In the genomic region with DNA sequence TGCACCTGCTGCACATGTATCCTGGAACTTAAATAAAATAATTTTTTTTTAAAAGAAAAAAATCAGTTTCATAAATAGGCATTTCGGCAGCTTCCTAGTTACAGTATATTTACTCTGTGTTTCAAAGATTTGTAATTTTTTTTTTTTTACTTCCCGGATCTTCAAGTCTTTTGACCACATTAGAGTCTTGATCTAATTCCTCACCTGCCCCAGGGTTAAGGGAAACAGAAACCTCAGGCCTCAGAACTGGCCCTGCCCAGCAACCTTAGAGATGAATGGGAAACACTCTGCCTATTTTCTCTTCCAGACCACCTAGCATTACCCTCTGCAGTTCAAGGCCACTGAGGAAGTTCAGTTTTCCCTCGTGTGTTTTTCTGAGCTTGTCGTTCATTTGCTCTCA, we compare ENCODE assay signal across 25 cellular contexts.
A peak's percentile ranks its signal among the peaks of the same experiment; 100 is the strongest.
DNase-seq lines count a peak whose midpoint lies in the region; ATAC-seq, FAIRE-seq and TF ChIP-seq lines count a peak whose summit lies in the region.
"Had no signal": no experiment of that assay in that cellular context is flagged by ENCODE, and none has a peak within 500 bp of the region (broad histone marks: within the 10 kb centered on the region; RNA-seq: fewer than 3 reads in every experiment).

No MANE protein-coding gene starts in this region.

- H2AK5ac ChIP-seq in H1 (ENCODE audit: low read depth, low read length), result no peak overlapping the region

- H3K9ac ChIP-seq in H1 (replicated peaks in 1 of 4; ENCODE audit: extremely low read depth in 1 of 4, low read depth in 3 of 4, low read length in 3 of 4), result no peak overlapping the region
- H3K9ac ChIP-seq: BLaER1 treated with 17β-estradiol and CSF1 and Interleukin-3, amounts not matched to agents 10 nM and 100 nM had no signal

- no peak overlapping the region for H3K23ac ChIP-seq in H1 (ENCODE audit: insufficient read length)

- H4K20me1 ChIP-seq in H1 (replicated peaks in 1 of 2; ENCODE audit: control insufficient read depth in 1 of 2, insufficient read depth in 2 of 2, low read length in 2 of 2), result no peaks in the 10 kb centered on the region
- H4K20me1 ChIP-seq: BLaER1 treated with 17β-estradiol and CSF1 and Interleukin-3, amounts not matched to agents 10 nM and 100 nM had no signal

- H2BK12ac ChIP-seq in H1 (ENCODE audit: low read depth, low read length), result no peak overlapping the region

- ATAC-seq in CD4-positive, alpha-beta T cell (ENCODE audit: poor library complexity), result peak; percentile 62
- no peak for ATAC-seq in GM21529 (IDR thresholded peaks at IDR 0.05; ENCODE audit: unreplicated experiment)
- ATAC-seq: GM12878, HCT116 had no signal

- H2BK15ac ChIP-seq in H1 (ENCODE audit: low read length), result no peak overlapping the region

- no peak overlapping the region for H2BK20ac ChIP-seq in H1 (ENCODE audit: low read length)

- H3K18ac ChIP-seq in H1 (ENCODE audit: extremely low read depth, low read length), result no peak overlapping the region; the same call in 1 of the 2 replicates

- no peaks in the 10 kb centered on the region for H3K79me2 ChIP-seq in H1 (ENCODE audit: control insufficient read depth in 1 of 2, insufficient read depth in 2 of 2, low read length in 2 of 2)

- no peaks in the 10 kb centered on the region for H3K27me3 Mint-ChIP-seq in CD4-positive, alpha-beta T cell

- no peak for TF ChIP-seq EP300 in H1 (IDR thresholded peaks at IDR 0.05; ENCODE audit: borderline replicate concordance in 1 of 2, low read depth in 2 of 2, low read length in 2 of 2)

- no peaks in the 10 kb centered on the region for H3K9me3 Mint-ChIP-seq in CD4-positive, alpha-beta T cell
- H3K9me3 Mint-ChIP-seq: CD8-positive, alpha-beta memory T cell had no signal

- no peaks in the 10 kb centered on the region for H3K36me3 Mint-ChIP-seq in CD4-positive, alpha-beta T cell (ENCODE audit: low read depth)
- H3K36me3 Mint-ChIP-seq: CD8-positive, alpha-beta memory T cell had no signal

- no peak overlapping the region for H2AFZ ChIP-seq in H1 (ENCODE audit: low read length)
- H2AFZ ChIP-seq: PC-9 had no signal

- no peak overlapping the region for H3K4me2 ChIP-seq in H1 (ENCODE audit: insufficient read depth in 1 of 2, low read depth in 2 of 2, low read length in 2 of 2)
- H3K4me2 ChIP-seq: PC-9 had no signal

- H3K27ac Mint-ChIP-seq in CD4-positive, alpha-beta T cell, result peak overlapping the region; percentile 21

- H3K4me3 ChIP-seq in H1 (ENCODE audit: extremely low read depth in 1 of 4, insufficient read depth in 2 of 4, low read depth in 3 of 4, low read length in 4 of 4) (no peak overlapping the region), left ventricle myocardium inferior (no peak overlapping the region)
- H3K4me3 ChIP-seq: BLaER1 treated with 17β-estradiol and CSF1 and Interleukin-3, amounts not matched to agents 10 nM and 100 nM; GM12878; PC-9 had no signal

- no peak overlapping the region for H3K14ac ChIP-seq in H1 (ENCODE audit: insufficient read length)

- no peak for TF ChIP-seq CTCF in CD4-positive, alpha-beta T cell (IDR thresholded peaks at IDR 0.05)
- TF ChIP-seq CTCF in H1 (IDR thresholded peaks at IDR 0.05; ENCODE audit: control extremely low read depth in 1 of 3, insufficient read depth in 1 of 3, low read depth in 1 of 3, low read length in 3 of 3) (no peak), left ventricle myocardium inferior (IDR thresholded peaks at IDR 0.05; ENCODE audit: borderline replicate concordance) (no peak)

- H3K23me2 ChIP-seq in H1 (ENCODE audit: low read depth, low read length), result no peaks in the 10 kb centered on the region

- peaks cover 12 to 28% (median 19%) of the 10 kb centered on the region in 4 experiments for H3K4me1 ChIP-seq in H1 (replicated peaks in 1 of 4; ENCODE audit: control insufficient read depth in 3 of 4, insufficient read depth in 4 of 4, low read length in 3 of 4)
- H3K4me1 ChIP-seq in left ventricle myocardium inferior, result no peaks in the 10 kb centered on the region

- peaks cover 17% of the 10 kb centered on the region for H3K4me1 Mint-ChIP-seq in CD4-positive, alpha-beta T cell (ENCODE audit: low read depth)

- no peak for TF ChIP-seq POLR2A in H1 (IDR thresholded peaks at IDR 0.05; ENCODE audit: control extremely low read depth in 1 of 2, low read depth in 2 of 2, low read length in 2 of 2)

- H2BK120ac ChIP-seq in H1 (replicated peaks; ENCODE audit: low read depth, low read length), result peak overlapping the region; percentile 18

- no peak overlapping the region for H3K27ac ChIP-seq in CD4-positive, alpha-beta T cell (ENCODE audit: low read depth, low read length)
- no peak overlapping the region for H3K27ac ChIP-seq in H1 (ENCODE audit: low read depth, low read length)
- H3K27ac ChIP-seq in left ventricle myocardium inferior (replicated peaks), result no peak overlapping the region
- H3K27ac ChIP-seq: BLaER1 treated with 17β-estradiol and CSF1 and Interleukin-3, amounts not matched to agents 10 nM and 100 nM; PC-9 had no signal

- DNase-seq in NCI-H510A treated with DMSO at 0.1 percent for 48 hours (lab: John Stamatoyannopoulos, UW) (peak; percentile 13), NCI-H510A (lab: John Stamatoyannopoulos, UW) (no peak), NCI-H748 (lab: John Stamatoyannopoulos, UW; ENCODE audit: unreplicated experiment) (peak; percentile 38), H1 (ENCODE audit: low read depth in 1 of 2, low spot score in 2 of 2) (no peak), left ventricle myocardium inferior (no peak)
- DNase-seq in CD4-positive, alpha-beta T cell, result no peak
- DNase-seq: 8988T, DMS79, GOT3, KG1, NCI-H1092, NCI-H1436 treated with DMSO at 0.1 percent for 48 hours, NCI-H1930, NCI-H2171, NCI-H345, NCI-H526, PC-9, RPMI8226, SHP77 had no signal

- intact Hi-C loops in CD4-positive, alpha-beta T cell (cut with DNase I, micrococcal nuclease), result no loop called here
- intact Hi-C loops in left ventricle myocardium inferior (cut with micrococcal nuclease), result no loop called here

- no peak overlapping the region for H3K4me3 Mint-ChIP-seq in CD4-positive, alpha-beta T cell

- peak overlapping the region; percentile 56 for H4K91ac ChIP-seq in H1 (replicated peaks; ENCODE audit: insufficient read length, low read length)

- no peaks in the 10 kb centered on the region for H3K27me3 ChIP-seq in CD4-positive, alpha-beta T cell (ENCODE audit: control insufficient read depth, insufficient read depth, low read length)
- H3K27me3 ChIP-seq in H1 (replicated peaks in 1 of 4; ENCODE audit: control insufficient read depth in 3 of 4, extremely low read depth in 1 of 4, insufficient read depth in 3 of 4, low read length in 3 of 4) (peaks cover 0 to 2% (median 0%) of the 10 kb centered on the region in 4 experiments; a peak in 1 of 7 replicates), left ventricle myocardium inferior (ENCODE audit: low read depth) (peaks cover 17% of the 10 kb centered on the region)
- H3K27me3 ChIP-seq: BLaER1 treated with 17β-estradiol and CSF1 and Interleukin-3, amounts not matched to agents 10 nM and 100 nM had no signal

- WGBS in H1 (ENCODE audit: extremely low coverage in 1 of 2, insufficient coverage in 1 of 2, insufficient read length in 1 of 2, insufficient replicate concordance in 2 of 2, low coverage in 1 of 2, low lambda C conversion rate in 2 of 2, missing lambda C conversion rate in 1 of 2), 2 experiments, result 93% methylated on average over 4 of the region's 4 CpGs; no CpG with 5 or more reads in 1 of the 2 experiments

- H3K4ac ChIP-seq in H1 (replicated peaks; ENCODE audit: insufficient read length, low read depth, low read length), result no peak overlapping the region

- H2BK5ac ChIP-seq in H1 (ENCODE audit: low read depth, low read length), result no peak overlapping the region

- H4K5ac ChIP-seq in H1 (ENCODE audit: insufficient read length, low read depth, low read length), result no peak overlapping the region

- no peaks in the 10 kb centered on the region for H3K36me3 ChIP-seq in H1 (ENCODE audit: control insufficient read depth in 2 of 4, insufficient read depth in 4 of 4, low read length in 3 of 4)
- H3K36me3 ChIP-seq in left ventricle myocardium inferior, result no peaks in the 10 kb centered on the region
- H3K36me3 ChIP-seq: BLaER1 treated with 17β-estradiol and CSF1 and Interleukin-3, amounts not matched to agents 10 nM and 100 nM had no signal

- no peak overlapping the region for H3K56ac ChIP-seq in H1 (replicated peaks; ENCODE audit: insufficient read length, low read depth, low read length)

- CTCF ChIA-PET in CD4-positive, alpha-beta T cell (lab: Charles Lee), result no interaction called here
- CTCF ChIA-PET in H1 (lab: Charles Lee; ENCODE audit: partially characterized antibody), result interaction anchor here (1.3 to 2.7 kb wide), 3 partner anchors 36 to 304 kb away, joined by 3 to 12 read pairs (median 4); partner anchors contain the start of gene MAF

- POLR2A ChIA-PET in CD4-positive, alpha-beta T cell (lab: Charles Lee), result interaction anchor here (0.6 to 1.4 kb wide), 4 partner anchors 9 to 302 kb away, joined by 3 to 4 read pairs (median 3); no protein-coding TSS in a partner anchor
- POLR2A ChIA-PET in H1 (lab: Charles Lee; ENCODE audit: partially characterized antibody), result interaction anchor here (0.8 kb wide), 1 partner anchor 28 kb away, joined by 4 read pairs; no protein-coding TSS in a partner anchor

- TF ChIP-seq RAD21 in H1 (IDR thresholded peaks at IDR 0.05 in 1 of 2, conservative IDR thresholded peaks at IDR 0.05 in 1 of 2; ENCODE audit: low read depth in 2 of 2, low read length in 2 of 2), result no peak

- no peak for FAIRE-seq in H1 (lab: Jason Lieb, UNC)
- FAIRE-seq: GM12878, HTR-8/SVneo had no signal

- no peak overlapping the region for H4K8ac ChIP-seq in H1 (ENCODE audit: extremely low read depth, insufficient read depth, low read length)

- H3K79me1 ChIP-seq in H1 (ENCODE audit: low read depth, low read length), result no peaks in the 10 kb centered on the region

- no peaks in the 10 kb centered on the region for H3K9me3 ChIP-seq in CD4-positive, alpha-beta T cell (ENCODE audit: control insufficient read depth, low read length)
- H3K9me3 ChIP-seq in H1 (ENCODE audit: insufficient read depth in 2 of 2, low read depth in 1 of 2, low read length in 1 of 2), result no peaks in the 10 kb centered on the region
- H3K9me3 ChIP-seq in left ventricle myocardium inferior (replicated peaks), result no peaks in the 10 kb centered on the region
- H3K9me3 ChIP-seq: BLaER1 treated with 17β-estradiol and CSF1 and Interleukin-3, amounts not matched to agents 10 nM and 100 nM had no signal

TF ChIP-seq in H1, 55 proteins besides CTCF, POLR2A, EP300 and RAD21:
- no peak for TF ChIP-seq KDM1A (IDR thresholded peaks at IDR 0.05; ENCODE audit: borderline replicate concordance, low read length)
- no peak for TF ChIP-seq RBBP5 (IDR thresholded peaks at IDR 0.05; ENCODE audit: borderline replicate concordance, low read depth, low read length)
- TF ChIP-seq JUN (IDR thresholded peaks at IDR 0.05; ENCODE audit: low read depth, low read length), result no peak
- TF ChIP-seq GTF2F1 (IDR thresholded peaks at IDR 0.05; ENCODE audit: borderline replicate concordance, low read depth, low read length), result no peak
- TF ChIP-seq CBX5 (IDR thresholded peaks at IDR 0.05; ENCODE audit: low read depth, low read length), result no peak
- TF ChIP-seq SP4 (IDR thresholded peaks at IDR 0.05; ENCODE audit: low read length), result no peak
- TF ChIP-seq CEBPB (IDR thresholded peaks at IDR 0.05; ENCODE audit: low read depth, low read length), result no peak
- no peak for TF ChIP-seq SIRT6 (IDR thresholded peaks at IDR 0.05; ENCODE audit: low read length)
- no peak for TF ChIP-seq SIX5 (IDR thresholded peaks at IDR 0.05; ENCODE audit: low read depth, low read length)
TF ChIP-seq in H1: peak in this region for 0.

Comparison
In these comparisons a context has a peak if more than half of its experiments do, and no peak if none do; other contexts are left out.
1. DNase-seq: peak in NCI-H510A treated with DMSO at 0.1 percent for 48 hours (single experiment) and NCI-H748 (single experiment); none in NCI-H510A (single experiment), CD4-positive, alpha-beta T cell (0 of 10), H1 (0 of 2) and left ventricle myocardium inferior (single experiment).